29 cellular contexts compared by ENCODE assay signal in genomic region chr2:46459694-46460093, GRCh38. TPM values are rescaled to one million over a fixed set of nuclear protein-coding genes. Genes with fewer than 3 reads are reported as not detected.
A peak's percentile ranks its signal among the peaks of the same experiment; 100 is the strongest.
DNase-seq lines count a peak whose midpoint lies in the region; ATAC-seq and TF ChIP-seq lines count a peak whose summit lies in the region.
"Had no signal": no experiment of that assay in that cellular context is flagged by ENCODE, and none has a peak within 500 bp of the region (broad histone marks: within the 10 kb centered on the region; RNA-seq: fewer than 3 reads in every experiment).

No MANE protein-coding gene starts in this region.

- TF ChIP-seq EP300 in tibial nerve (IDR thresholded peaks at IDR 0.05): no peak

- H3K4me1 Mint-ChIP-seq in nephron: peaks cover 34% of the 10 kb centered on the region

- H3K4me3 Mint-ChIP-seq in nephron: no peak overlapping the region
- H3K4me3 Mint-ChIP-seq: activated naive CD8-positive, alpha-beta T cell treated with anti-CD3 and anti-CD28 coated beads, Interleukin-2, amount 50 U/mL, for 24 hours; activated T-cell treated with anti-CD3 and anti-CD28 coated beads, Interleukin-2, amount 50 U/mL, for 72 hours; immature natural killer cell; naive B cell; stimulated activated memory B cell treated with anti-CD40 and anti-IgM and Interleukin-4, amounts not matched to agents 10 μg/mL and 1 μg/mL and 100 μg/mL, for 72 hours had no signal

- H3K27ac Mint-ChIP-seq in nephron: peak overlapping the region; percentile 75 to 90 (median 81)
- H3K27ac Mint-ChIP-seq: activated naive CD8-positive, alpha-beta T cell treated with anti-CD3 and anti-CD28 coated beads, Interleukin-2, amount 50 U/mL, for 24 hours; activated T-cell treated with anti-CD3 and anti-CD28 coated beads, Interleukin-2, amount 50 U/mL, for 72 hours; stimulated activated memory B cell treated with anti-CD40 and anti-IgM and Interleukin-4, amounts not matched to agents 10 μg/mL and 1 μg/mL and 100 μg/mL, for 72 hours had no signal

- H3K36me3 ChIP-seq in tibial nerve: no peaks in the 10 kb centered on the region
- H3K36me3 ChIP-seq: prostate gland, suprapubic skin had no signal

- DNase-seq in dorsolateral prefrontal cortex: no peak
- no peak for DNase-seq in tibial nerve (ENCODE audit: low spot score in 2 of 2)
- DNase-seq in iPS-NIHi11 (ENCODE audit: low spot score): no peak
- DNase-seq in T-helper 2 cell: no peak
- DNase-seq: activated CD4-positive, alpha-beta T cell treated with anti-CD3 and anti-CD28 coated beads, Interleukin-2, amount 50 U/mL, for 4 hours; activated naive CD4-positive, alpha-beta T cell; activated naive CD8-positive, alpha-beta T cell treated with anti-CD3 and anti-CD28 coated beads, Interleukin-2, amount 50 U/mL, for 24 hours; activated T-cell treated with anti-CD3 and anti-CD28 coated beads, Interleukin-2, amount 50 U/mL, for 72 hours; COR-L47; HCEC 1CT; immature natural killer cell; Kasumi-1; naive B cell; NCI-H2029 treated with DMSO at 0.1 percent for 48 hours; NCI-H526 treated with DMSO at 0.1 percent for 48 hours; NK-92 treated with Interleukin-12 subunit alpha and Interleukin-12 subunit beta, amount 100 ng/mL, for 24 hours; PC-9 had no signal

- no peaks in the 10 kb centered on the region for H3K27me3 ChIP-seq in dorsolateral prefrontal cortex
- no peaks in the 10 kb centered on the region for H3K27me3 ChIP-seq in tibial nerve
- H3K27me3 ChIP-seq: suprapubic skin had no signal

- no peak for ATAC-seq in GM18873 (IDR thresholded peaks at IDR 0.05; ENCODE audit: low FRiP score, unreplicated experiment)
- ATAC-seq: activated CD4-positive, CD25-positive, alpha-beta regulatory T cell treated with anti-CD3 and anti-CD28 coated beads, Interleukin-2, amount 50 U/mL, for 24 hours; activated naive CD8-positive, alpha-beta T cell treated with anti-CD3 and anti-CD28 coated beads, Interleukin-2, amount 50 U/mL, for 24 hours; activated T-cell treated with anti-CD3 and anti-CD28 coated beads, Interleukin-2, amount 50 U/mL, for 72 hours; stimulated activated memory B cell treated with anti-CD40 and anti-IgM and Interleukin-4, amounts not matched to agents 10 μg/mL and 1 μg/mL and 100 μg/mL, for 72 hours had no signal

- peaks cover 0 to 35% (median 15%) of the 10 kb centered on the region in 4 donors for H3K4me1 ChIP-seq in tibial nerve
- H3K4me1 ChIP-seq: prostate gland had no signal

- no peaks in the 10 kb centered on the region for H3K9me3 ChIP-seq in tibial nerve
- H3K9me3 ChIP-seq: prostate gland, SK-N-SH, suprapubic skin had no signal

- no peaks in the 10 kb centered on the region for H3K9me3 Mint-ChIP-seq in nephron
- H3K9me3 Mint-ChIP-seq: activated naive CD8-positive, alpha-beta T cell treated with anti-CD3 and anti-CD28 coated beads, Interleukin-2, amount 50 U/mL, for 24 hours; activated T-cell treated with anti-CD3 and anti-CD28 coated beads, Interleukin-2, amount 50 U/mL, for 72 hours; immature natural killer cell; naive B cell; stimulated activated memory B cell treated with anti-CD40 and anti-IgM and Interleukin-4, amounts not matched to agents 10 μg/mL and 1 μg/mL and 100 μg/mL, for 72 hours had no signal

- H3K27ac ChIP-seq in angular gyrus (ENCODE audit: low read depth, low read length) (peak overlapping the region; percentile 96), dorsolateral prefrontal cortex (peak overlapping the region; percentile 67 to 97 (median 90)), tibial nerve (peak overlapping the region in 3 of 4 donors; percentile 82 to 93 (median 88))
- H3K27ac ChIP-seq: PC-9, suprapubic skin had no signal

- no peak for TF ChIP-seq POLR2A in tibial nerve (IDR thresholded peaks at IDR 0.05)

- no peaks in the 10 kb centered on the region for H3K27me3 Mint-ChIP-seq in nephron (ENCODE audit: low read depth)
- H3K27me3 Mint-ChIP-seq: activated naive CD8-positive, alpha-beta T cell treated with anti-CD3 and anti-CD28 coated beads, Interleukin-2, amount 50 U/mL, for 24 hours had no signal

- TF ChIP-seq CTCF in dorsolateral prefrontal cortex (IDR thresholded peaks at IDR 0.05 in 54 of 56, conservative IDR thresholded peaks at IDR 0.05 in 2 of 56; ENCODE audit: low read depth in 1 of 56, partially characterized antibody in 56 of 56) (no peak), nephron (IDR thresholded peaks at IDR 0.05; ENCODE audit: unreplicated experiment in 3 of 3) (no peak), tibial nerve (IDR thresholded peaks at IDR 0.05) (no peak)

- 42 to 50% methylated on average over 5 of the region's 5 CpGs for WGBS in tibial nerve, 2 donors

- intact Hi-C loops in dorsolateral prefrontal cortex (cut with DNase I): loop anchor here (1.0 to 5.0 kb wide), 6 partner anchors 71 to 449 kb away; no protein-coding TSS in a partner anchor

- no peaks in the 10 kb centered on the region for H3K36me3 Mint-ChIP-seq in nephron (ENCODE audit: low read depth)
- H3K36me3 Mint-ChIP-seq: immature natural killer cell; naive B cell; stimulated activated memory B cell treated with anti-CD40 and anti-IgM and Interleukin-4, amounts not matched to agents 10 μg/mL and 1 μg/mL and 100 μg/mL, for 72 hours had no signal

- H3K4me3 ChIP-seq in dorsolateral prefrontal cortex (peak overlapping the region in 11 of 59 donors; percentile 11 to 52 (median 28)), tibial nerve (no peak overlapping the region)
- H3K4me3 ChIP-seq: PC-9, prostate gland, suprapubic skin had no signal

RNA-seq across cellular contexts. Expression of gene TMEM247, which starts 19.7 kb away (rescaled TPM):
- total RNA-seq in dorsolateral prefrontal cortex: not detected
- not detected for total RNA-seq in tibial nerve
- total RNA-seq: activated T-cell treated with anti-CD3 and anti-CD28 coated beads, Interleukin-2, amount 50 U/mL, for 72 hours; cerebellum; endothelial cell of umbilical vein; left lobe of liver; PC-9; suprapubic skin; T-helper 1 cell treated with Interleukin-12 subunit alpha and Interleukin-12 subunit beta and Interleukin-4 antibody, amounts not matched to agents 30 ng/mL and 1 ng/mL, for 36 hours had no signal
